In the genomic region with DNA sequence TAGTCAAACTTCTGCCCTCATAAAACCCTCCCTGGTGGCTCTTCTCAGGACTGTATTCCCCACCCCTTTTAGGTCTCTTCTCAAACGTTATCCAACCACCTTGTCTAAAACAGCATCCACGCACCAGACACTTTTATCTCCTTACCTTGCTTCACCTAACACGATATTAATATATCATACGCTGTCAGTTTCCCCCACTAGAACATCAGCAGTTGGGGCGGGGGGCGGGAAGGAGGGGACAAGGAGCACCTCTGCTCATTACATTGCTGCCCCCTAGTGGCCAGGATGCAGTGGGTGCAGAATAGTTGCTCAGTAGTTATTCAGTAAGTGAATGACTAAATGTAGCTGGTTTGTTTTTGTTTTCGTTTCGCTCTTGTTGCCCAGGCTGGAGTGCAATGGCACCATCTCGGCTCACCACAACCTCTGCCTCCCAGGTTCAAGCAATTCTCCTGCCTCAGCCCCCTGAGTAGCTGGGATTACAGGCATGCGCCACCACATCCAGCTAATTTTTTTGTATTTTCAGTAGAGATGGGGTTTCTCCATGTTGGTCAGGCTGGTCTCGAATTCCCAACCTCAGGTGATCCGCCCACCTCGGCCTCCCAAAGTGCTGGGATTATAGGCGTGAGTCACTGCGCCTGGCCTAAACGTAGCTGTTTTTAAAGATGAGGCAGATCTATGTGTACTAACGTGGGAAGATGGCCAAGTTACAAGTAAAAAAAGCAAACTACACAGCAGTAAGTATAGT, we compare ENCODE assay signal across 8 cellular contexts. TPM values are rescaled to one million over a fixed set of nuclear protein-coding genes. Genes with fewer than 3 reads are reported as not detected.
A peak's percentile ranks its signal among the peaks of the same experiment; 100 is the strongest.
DNase-seq lines count a peak whose midpoint lies in the region; ATAC-seq and TF ChIP-seq lines count a peak whose summit lies in the region.
"Not testable (repeated sequence)": the region's sequence is repeated elsewhere in the genome, so short reads cannot be mapped to it uniquely, and the experiment has no call there.

No MANE protein-coding gene starts in this region.

- H3K27me3 ChIP-seq in lung (ENCODE audit: control insufficient read depth, insufficient read depth): not testable (repeated sequence)

- not testable (repeated sequence) for H3K27ac ChIP-seq in lung (ENCODE audit: low read depth in 1 of 2, low read length in 1 of 2)

- not testable (repeated sequence) for H3K4me3 ChIP-seq in epithelial cell of esophagus (ENCODE audit: low read length); lung

- WGBS in lung, 2 donors: 40 to 54% methylated on average over 17 of the region's 17 CpGs

- DNase-seq in AG09319 (ENCODE audit: extremely low read depth, low read depth) (peak; percentile 15), GM19238 (ENCODE audit: insufficient read length, low spot score) (peak; percentile 76), NCI-H1436 (lab: John Stamatoyannopoulos, UW) (peak; percentile 73), SK-N-DZ (ENCODE audit: low spot score) (peak; percentile 56), activated T-helper 1 cell treated with Interleukin-2 at 50 U/mL for 16 hours (ENCODE audit: low read depth) (peak; percentile 23), epithelial cell of esophagus (ENCODE audit: low read depth) (peak; percentile 71), lung (ENCODE audit: low spot score) (peak; percentile 55)
- DNase-seq in stimulated activated CD4-positive, alpha-beta T cell treated with anti-CD3 and anti-CD28 coated beads, Interleukin-4, amount 100 ng/mL, for 1 hour: peak; percentile 57

- not testable (repeated sequence) for H3K36me3 ChIP-seq in lung (ENCODE audit: control insufficient read depth in 2 of 2, insufficient read depth in 2 of 2, low read length in 2 of 2)

- H3K4me1 ChIP-seq in lung (ENCODE audit: control insufficient read depth in 2 of 2, insufficient read depth in 2 of 2, low read length in 2 of 2): not testable (repeated sequence)

- peak; percentile 75 for ATAC-seq in lung (ENCODE audit: insufficient read depth, low FRiP score)

- not testable (repeated sequence) for H3K9me3 ChIP-seq in lung (ENCODE audit: control insufficient read depth in 2 of 2, insufficient read depth in 1 of 2, low read length in 1 of 2)

- TF ChIP-seq CTCF in AG09319 (IDR thresholded peaks at IDR 0.05; ENCODE audit: low read depth, low read length): peak; percentile 93
- peak; percentile 82 for TF ChIP-seq CTCF in epithelial cell of esophagus (IDR thresholded peaks at IDR 0.05; ENCODE audit: insufficient read depth, low read depth, low read length, missing control alignments)
- TF ChIP-seq CTCF in lung (IDR thresholded peaks at IDR 0.05; ENCODE audit: control extremely low read depth, extremely low read depth): peak; percentile 54

RNA-seq across cellular contexts. Expression of a gene that starts 35.2 kb away (rescaled TPM):
- polyA plus RNA-seq in SK-N-DZ (2014; cell fraction: cytosol; rRNA removed): 11.5 and 14.1 TPM in 2 replicates
- 16.0 and 32.3 TPM in 2 replicates for polyA plus RNA-seq in SK-N-DZ (2014; cell fraction: nucleus; rRNA removed)
- total RNA-seq in lung: 1 to 10 TPM in 1 of 2 donors, under 1 TPM in 1; 0.83 to 1.6 TPM
- polyA plus RNA-seq in lung: under 1 TPM; 0.26 TPM

RNA-seq across cellular contexts. Expression of a gene that starts 40.8 kb away (rescaled TPM):
- polyA plus RNA-seq in SK-N-DZ (2014; cell fraction: cytosol; rRNA removed): 59.1 and 60.5 TPM in 2 replicates
- 28.8 and 38.0 TPM in 2 replicates for polyA plus RNA-seq in SK-N-DZ (2014; cell fraction: nucleus; rRNA removed)
- under 1 TPM; 0.09 to 0.40 TPM for total RNA-seq in lung
- polyA plus RNA-seq in lung: under 1 TPM; 0.10 to 0.16 TPM

RNA-seq across cellular contexts. Expression of a gene that starts 41.2 kb away (rescaled TPM):
- polyA plus RNA-seq in SK-N-DZ (2014; cell fraction: cytosol; rRNA removed): 15.1 and 16.2 TPM in 2 replicates
- 10.9 and 12.3 TPM in 2 replicates for polyA plus RNA-seq in SK-N-DZ (2014; cell fraction: nucleus; rRNA removed)
- 10 to 100 TPM; 11.5 to 13.7 TPM for total RNA-seq in lung
- polyA plus RNA-seq in lung: 1 to 10 TPM; 6.8 to 8.6 TPM

Comparison
In these comparisons a context has a peak if more than half of its experiments do, and no peak if none do; other contexts are left out.
1. DNase-seq: peak in every context shown above with its lines; median percentile 76 in GM19238; 73 in NCI-H1436; 71 in epithelial cell of esophagus; 57 in stimulated activated CD4-positive, alpha-beta T cell treated with anti-CD3 and anti-CD28 coated beads, Interleukin-4, amount 100 ng/mL, for 1 hour; 56 in SK-N-DZ; 55 in lung; 23 in activated T-helper 1 cell treated with Interleukin-2 at 50 U/mL for 16 hours; 15 in AG09319.